ENCODE assay signal across 20 cellular contexts in genomic region chr13:109314101-109314500, GRCh38.
"Had no signal": no experiment of that assay in that cellular context is flagged by ENCODE, and none has a peak within 500 bp of the region (broad histone marks: within the 10 kb centered on the region; RNA-seq: fewer than 3 reads in every experiment).

No MANE protein-coding gene starts in this region.

- H3K4me1 Mint-ChIP-seq: activated CD4-positive, alpha-beta T cell treated with anti-CD3 and anti-CD28 coated beads, Interleukin-2, amount 10 ng/mL, durations not matched to agents 24 days and 14 days; activated CD8-positive, alpha-beta memory T cell treated with anti-CD3 and anti-CD28 coated beads, Interleukin-2, amount 10 ng/mL, durations not matched to agents 7 days and 5 days; activated naive CD8-positive, alpha-beta T cell treated with anti-CD3 and anti-CD28 coated beads, Interleukin-2, amount 50 U/mL, for 24 hours had no signal

- H3K4me3 Mint-ChIP-seq: activated CD4-positive, alpha-beta T cell treated with anti-CD3 and anti-CD28 coated beads, Interleukin-2, amount 10 ng/mL, durations not matched to agents 24 days and 14 days; activated CD8-positive, alpha-beta memory T cell treated with anti-CD3 and anti-CD28 coated beads, Interleukin-2, amount 10 ng/mL, durations not matched to agents 7 days and 5 days; activated naive CD8-positive, alpha-beta T cell treated with anti-CD3 and anti-CD28 coated beads, Interleukin-2, amount 50 U/mL, for 24 hours; activated T-cell treated with anti-CD3 and anti-CD28 coated beads, Interleukin-2, amount 50 U/mL, for 24 hours; activated T-helper 1 cell treated with anti-CD3 and anti-CD28 coated beads, Interleukin-12 subunit alpha, Interleukin-12 subunit beta, Interleukin-2, Interleukin-4 antibody, amounts not matched to agents 30 ng/mL and 10 ng/mL and 1 ng/mL, durations not matched to agents 14 hours and 24 hours and 36 hours; T-helper 1 cell treated with Interleukin-12 subunit alpha and Interleukin-12 subunit beta and Interleukin-4 antibody, amounts not matched to agents 30 μg/mL and 1 μg/mL, for 36 hours had no signal

- H3K36me3 Mint-ChIP-seq: activated CD8-positive, alpha-beta memory T cell treated with anti-CD3 and anti-CD28 coated beads, Interleukin-2, amount 10 ng/mL, durations not matched to agents 7 days and 5 days had no signal

- H3K27me3 ChIP-seq: breast epithelium had no signal

- H3K4me3 ChIP-seq: breast epithelium had no signal

- H3K27me3 Mint-ChIP-seq: activated CD4-positive, alpha-beta T cell treated with anti-CD3 and anti-CD28 coated beads, Interleukin-2, amount 10 ng/mL, durations not matched to agents 24 days and 14 days; activated CD8-positive, alpha-beta memory T cell treated with anti-CD3 and anti-CD28 coated beads, Interleukin-2, amount 10 ng/mL, durations not matched to agents 7 days and 5 days; activated naive CD8-positive, alpha-beta T cell treated with anti-CD3 and anti-CD28 coated beads, Interleukin-2, amount 50 U/mL, for 24 hours had no signal

- H3K9me3 Mint-ChIP-seq: activated CD4-positive, alpha-beta T cell treated with anti-CD3 and anti-CD28 coated beads, Interleukin-2, amount 10 ng/mL, durations not matched to agents 24 days and 14 days; activated naive CD8-positive, alpha-beta T cell treated with anti-CD3 and anti-CD28 coated beads, Interleukin-2, amount 50 U/mL, for 24 hours; activated T-helper 1 cell treated with anti-CD3 and anti-CD28 coated beads, Interleukin-12 subunit alpha, Interleukin-12 subunit beta, Interleukin-2, Interleukin-4 antibody, amounts not matched to agents 30 ng/mL and 10 ng/mL and 1 ng/mL, durations not matched to agents 14 hours and 24 hours and 36 hours had no signal

- DNase-seq: activated CD4-positive, alpha-beta T cell treated with anti-CD3 and anti-CD28 coated beads, Interleukin-2, amount 10 ng/mL, durations not matched to agents 24 days and 14 days; activated CD4-positive, alpha-beta T cell treated with anti-CD3 and anti-CD28 coated beads, Interleukin-2, amount 50 U/mL, for 48 hours; activated CD8-positive, alpha-beta memory T cell treated with anti-CD3 and anti-CD28 coated beads, Interleukin-2, amount 10 ng/mL, durations not matched to agents 7 days and 5 days; activated effector memory CD4-positive, alpha-beta T cell treated with Interleukin-2 at 50 U/mL for 16 hours; activated naive CD4-positive, alpha-beta T cell; activated naive CD8-positive, alpha-beta T cell treated with anti-CD3 and anti-CD28 coated beads, Interleukin-2, amount 50 U/mL, for 24 hours; activated T-cell treated with anti-CD3 and anti-CD28 coated beads, Interleukin-2, amount 50 U/mL, for 24 hours; central memory CD4-positive, alpha-beta T cell; IMR-90; KG1; NCI-H1048; NCI-H1417; NCI-H1930; NCI-H345; PC-3; SHP77 treated with DMSO at 0.1 percent for 48 hours had no signal

- H3K36me3 ChIP-seq: breast epithelium had no signal

- H3K27ac Mint-ChIP-seq: activated CD4-positive, alpha-beta T cell treated with anti-CD3 and anti-CD28 coated beads, Interleukin-2, amount 10 ng/mL, durations not matched to agents 24 days and 14 days; activated CD8-positive, alpha-beta memory T cell treated with anti-CD3 and anti-CD28 coated beads, Interleukin-2, amount 10 ng/mL, durations not matched to agents 7 days and 5 days; activated naive CD4-positive, alpha-beta T cell treated with anti-CD3 and anti-CD28 coated beads, Interleukin-2, amount 50 U/mL, for 72 hours; activated naive CD8-positive, alpha-beta T cell treated with anti-CD3 and anti-CD28 coated beads, Interleukin-2, amount 50 U/mL, for 24 hours; activated T-cell treated with anti-CD3 and anti-CD28 coated beads, Interleukin-2, amount 50 U/mL, for 24 hours; activated T-helper 1 cell treated with anti-CD3 and anti-CD28 coated beads, Interleukin-12 subunit alpha, Interleukin-12 subunit beta, Interleukin-2, Interleukin-4 antibody, amounts not matched to agents 30 ng/mL and 10 ng/mL and 1 ng/mL, durations not matched to agents 14 hours and 24 hours and 36 hours; T-helper 1 cell treated with Interleukin-12 subunit alpha and Interleukin-12 subunit beta and Interleukin-4 antibody, amounts not matched to agents 30 μg/mL and 1 μg/mL, for 36 hours had no signal

- H3K4me1 ChIP-seq: breast epithelium had no signal

- H3K27ac ChIP-seq: breast epithelium had no signal
